Comparison of ENCODE assay signal across 8 cellular contexts in genomic region chr1:67749844-67750689, GRCh38.
DNase-seq lines count a peak whose midpoint lies in the region; ATAC-seq, FAIRE-seq and TF ChIP-seq lines count a peak whose summit lies in the region.

No MANE protein-coding gene starts in this region.

- no peak for TF ChIP-seq CTCF in K562 (IDR thresholded peaks at IDR 0.05 in 2 of 3, conservative IDR thresholded peaks at IDR 0.05 in 1 of 3; ENCODE audit: insufficient read depth in 2 of 3, low read depth in 1 of 3, low read length in 3 of 3)

- POLR2A ChIA-PET in K562 (lab: Yijun Ruan, JAX) = no interaction called here

- H3K27me3 ChIP-seq in K562 (ENCODE audit: control insufficient read depth in 2 of 2, insufficient read depth in 2 of 2, low read length in 2 of 2) (no peaks in the 10 kb centered on the region), thymus (ENCODE audit: control insufficient read depth, insufficient read depth) (no peaks in the 10 kb centered on the region)

- DNase-seq in EL (peak; percentile 83), HT1080 (ENCODE audit: low read depth) (peak; percentile 92), K562 (ENCODE audit: extremely low read depth in 1 of 4, low spot score in 3 of 4) (peak in 3 of 4 experiments; percentile 43 to 51 (median 44)), left kidney (ENCODE audit: low read depth, low spot score) (peak; percentile 66), inferior parietal cortex (ENCODE audit: extremely low spot score) (no peak)
- no peak for DNase-seq in stimulated activated CD4-positive, alpha-beta T cell treated with anti-CD3 and anti-CD28 coated beads, Interleukin-4, amount 100 ng/mL, for 4 hours

- no peaks in the 10 kb centered on the region for H3K36me3 ChIP-seq in K562 (ENCODE audit: control insufficient read depth, insufficient read depth, low read length)
- no peaks in the 10 kb centered on the region for H3K36me3 ChIP-seq in thymus (ENCODE audit: control insufficient read depth, insufficient read depth)

- H3K27ac ChIP-seq in K562 (ENCODE audit: extremely low read depth, low read depth, low read length) (peak overlapping the region; percentile 68), thymus (ENCODE audit: low read depth) (peak overlapping the region; percentile 80)

- peak overlapping the region; percentile 49 to 82; a peak in 3 of 4 replicates for H3K9ac ChIP-seq in K562 (ENCODE audit: insufficient read depth in 1 of 2, low read depth in 2 of 2, low read length in 2 of 2)

- H3K4me2 ChIP-seq in K562 (ENCODE audit: insufficient read depth, low read length) = peak overlapping the region; percentile 62

- TF ChIP-seq POLR2A in K562 (conservative IDR thresholded peaks at IDR 0.05) = no peak

- no peaks in the 10 kb centered on the region for H3K9me1 ChIP-seq in K562 (ENCODE audit: control insufficient read depth, insufficient read depth, low read length)

- in situ Hi-C loops in K562 (cut with MboI) = no loop called here

- intact Hi-C loops in K562 (cut with micrococcal nuclease) = loop anchor here (2.0 kb wide), 1 partner anchor 39 kb away; no protein-coding TSS in a partner anchor

- H3K4me1 ChIP-seq in K562 (replicated peaks in 1 of 2; ENCODE audit: control insufficient read depth in 2 of 2, insufficient read depth in 2 of 2, low read length in 2 of 2) (peaks cover 21 to 51% of the 10 kb centered on the region in 2 experiments), thymus (ENCODE audit: control insufficient read depth, insufficient read depth, low read length) (no peaks in the 10 kb centered on the region)

- TF ChIP-seq RAD21 in K562 (CRISPR knock-in tag; conservative IDR thresholded peaks at IDR 0.05 in 1 of 2, IDR thresholded peaks at IDR 0.05 in 1 of 2) = no peak

- H3K4me3 ChIP-seq in K562 = no peak overlapping the region
- H3K4me3 ChIP-seq in thymus (ENCODE audit: low read length) = no peak overlapping the region

- no peaks in the 10 kb centered on the region for H3K79me2 ChIP-seq in K562 (ENCODE audit: control insufficient read depth, insufficient read depth, low read length)

- peak; percentile 60 for FAIRE-seq in K562 (lab: Jason Lieb, UNC)

- BruUV-seq in K562 (replicated peaks; lab: Mats Ljungman, UMichigan) = no TSS peak

- 23% methylated on average over 8 of the region's 8 CpGs for WGBS in K562 (ENCODE audit: insufficient coverage, low coverage, missing lambda C conversion rate)
- WGBS in thymus = 59% methylated on average over 8 of the region's 8 CpGs

- CTCF ChIA-PET in K562 (lab: Yijun Ruan, JAX; ENCODE audit: low intra/inter-chr PET ratio) = no interaction called here

- TF ChIP-seq EP300 in K562 (IDR thresholded peaks at IDR 0.05; ENCODE audit: low read length) = no peak

- H4K20me1 ChIP-seq in K562 (replicated peaks; ENCODE audit: control insufficient read depth, insufficient read depth, low read length) = no peaks in the 10 kb centered on the region

- ATAC-seq in K562 = peak; percentile 79
- no peak for ATAC-seq in HG03095 (IDR thresholded peaks at IDR 0.05; ENCODE audit: unreplicated experiment)

- no peaks in the 10 kb centered on the region for H3K9me3 ChIP-seq in K562 (replicated peaks; ENCODE audit: control insufficient read depth, insufficient read depth, low read depth, low read length)
- no peaks in the 10 kb centered on the region for H3K9me3 ChIP-seq in thymus (ENCODE audit: control insufficient read depth)

- peak overlapping the region; percentile 90 for H2AFZ ChIP-seq in K562 (ENCODE audit: low read depth, low read length)

TF ChIP-seq in K562, 482 proteins besides CTCF, POLR2A, EP300 and RAD21 (continues in another document):
- 0 out of 2 replicates have a peak, but pooled peaks have one; percentile 16 for TF ChIP-seq EP400 (IDR thresholded peaks at IDR 0.05)
- TF ChIP-seq SRF (CRISPR knock-in tag; IDR thresholded peaks at IDR 0.05) = peak in 1 of 2 experiments; percentile 95; a peak in 2 of 4 replicates
- TF ChIP-seq HDAC2 (IDR thresholded peaks at IDR 0.05) = 0 out of 2 replicates have a peak, but pooled peaks have one; percentile 28
- no peak for TF ChIP-seq DIDO1 (tag; IDR thresholded peaks at IDR 0.05; ENCODE audit: low read depth)
- TF ChIP-seq L3MBTL2 (IDR thresholded peaks at IDR 0.05) = peak; percentile 78
- TF ChIP-seq RB1 (IDR thresholded peaks at IDR 0.05; ENCODE audit: low read depth) = no peak
- peak; percentile 66 for TF ChIP-seq MAFK (IDR thresholded peaks at IDR 0.05; ENCODE audit: low read length)
- TF ChIP-seq SMARCE1 (IDR thresholded peaks at IDR 0.05) = peak; percentile 53; the same call in 1 of the 2 replicates
- peak; percentile 92 for TF ChIP-seq NFE2 (IDR thresholded peaks at IDR 0.05; ENCODE audit: low read depth)
- no peak for TF ChIP-seq SIX5 (IDR thresholded peaks at IDR 0.05; ENCODE audit: borderline replicate concordance in 1 of 2, insufficient read depth in 1 of 2, low read depth in 1 of 2, low read length in 2 of 2)
- no peak for TF ChIP-seq ZNF780A (CRISPR knock-in tag; IDR thresholded peaks at IDR 0.05)
- no peak for TF ChIP-seq XRCC4 (IDR thresholded peaks at IDR 0.05; ENCODE audit: extremely low read depth, insufficient read depth, insufficient read length)
- no peak for TF ChIP-seq ZBED1 (IDR thresholded peaks at IDR 0.05)
- TF ChIP-seq CUX1 (CRISPR knock-in tag; IDR thresholded peaks at IDR 0.05) = no peak
- TF ChIP-seq MIER1 (IDR thresholded peaks at IDR 0.05; ENCODE audit: low read depth) = no peak
- TF ChIP-seq TEAD2 (tag; IDR thresholded peaks at IDR 0.05) = no peak
- TF ChIP-seq MAFF (IDR thresholded peaks at IDR 0.05; ENCODE audit: low read length) = peak; percentile 67; the same call in 1 of the 2 replicates
- TF ChIP-seq GTF3C2 (IDR thresholded peaks at IDR 0.05; ENCODE audit: borderline replicate concordance, extremely low read depth, insufficient read length) = no peak
- no peak for TF ChIP-seq RBM34 (IDR thresholded peaks at IDR 0.05; ENCODE audit: borderline replicate concordance, insufficient read depth, low read length)
- TF ChIP-seq C11orf30 (IDR thresholded peaks at IDR 0.05; ENCODE audit: low read depth) = peak; percentile 90
- TF ChIP-seq BACH1 (tag; IDR thresholded peaks at IDR 0.05) = peak; percentile 80

Comparison
In these comparisons a context has a peak if more than half of its experiments do, and no peak if none do; other contexts are left out.
1. DNase-seq: peak in EL (single experiment), HT1080 (single experiment), K562 (3 of 4) and left kidney (single experiment); none in inferior parietal cortex (single experiment) and stimulated activated CD4-positive, alpha-beta T cell treated with anti-CD3 and anti-CD28 coated beads, Interleukin-4, amount 100 ng/mL, for 4 hours (0 of 2).